ENCODE assay signal across 9 cellular contexts in genomic region chr17:74369221-74369620, GRCh38. TPM values are rescaled to one million over a fixed set of nuclear protein-coding genes. Genes with fewer than 3 reads are reported as not detected.
DNase-seq lines count a peak whose midpoint lies in the region; ATAC-seq and TF ChIP-seq lines count a peak whose summit lies in the region.
"Had no signal": no experiment of that assay in that cellular context is flagged by ENCODE, and none has a peak within 500 bp of the region (broad histone marks: within the 10 kb centered on the region; RNA-seq: fewer than 3 reads in every experiment).

No MANE protein-coding gene starts in this region.

- peak overlapping the region; percentile 25 for H2BK120ac ChIP-seq in neuronal stem cell (ENCODE audit: low read depth, low read length)

- BruUV-seq in OCI-LY7 (replicated peaks; lab: Mats Ljungman, UMichigan), result no TSS peak

- H2AFZ ChIP-seq in OCI-LY7 (ENCODE audit: low read length) (no peak overlapping the region), neuronal stem cell (ENCODE audit: low read length) (peak overlapping the region; percentile 43)

- peak overlapping the region; percentile 49 for H4K91ac ChIP-seq in neuronal stem cell (ENCODE audit: low read depth, low read length, poor library complexity)

- no peak overlapping the region for H3K4ac ChIP-seq in neuronal stem cell (ENCODE audit: low read length)

- H2BK12ac ChIP-seq in neuronal stem cell (ENCODE audit: low read length), result peak overlapping the region; percentile 18

- no peaks in the 10 kb centered on the region for H3K79me1 ChIP-seq in neuronal stem cell (ENCODE audit: low read depth, low read length)

- H3K36me3 ChIP-seq in BLaER1, result no peaks in the 10 kb centered on the region
- no peaks in the 10 kb centered on the region for H3K36me3 ChIP-seq in OCI-LY7 (ENCODE audit: insufficient read depth, low read length)
- no peaks in the 10 kb centered on the region for H3K36me3 ChIP-seq in neuronal stem cell (replicated peaks in 1 of 2; ENCODE audit: control insufficient read depth in 2 of 2, insufficient read depth in 2 of 2, low read length in 2 of 2)

- peak overlapping the region; percentile 15; the same call in 1 of the 2 replicates for H3K4me3 ChIP-seq in BLaER1
- H3K4me3 ChIP-seq in OCI-LY7 (ENCODE audit: low read depth, low read length, poor library complexity, severe bottlenecking), result no peak overlapping the region
- no peak overlapping the region for H3K4me3 ChIP-seq in neuronal stem cell (ENCODE audit: low read length in 2 of 2)
- no peak overlapping the region for H3K4me3 ChIP-seq in coronary artery

- 0 out of 2 replicates have a peak overlapping the region, but pooled peaks have one; percentile 24 for H3K9ac ChIP-seq in BLaER1
- peak overlapping the region; percentile 47 for H3K9ac ChIP-seq in neuronal stem cell (ENCODE audit: low read depth, low read length, poor library complexity)

- no peaks in the 10 kb centered on the region for H3K79me2 ChIP-seq in OCI-LY7 (ENCODE audit: insufficient read depth, low read depth, low read length)

- H3K27ac Mint-ChIP-seq in activated T-helper 17 cell treated with anti-CD3 and anti-CD28 coated beads, Interleukin-2, amount 50 U/mL, for 72 hours, result peak overlapping the region; percentile 75

- H3K23ac ChIP-seq in neuronal stem cell (ENCODE audit: low read depth, low read length, poor library complexity), result peak overlapping the region; percentile 57

- H3K4me2 ChIP-seq in BLaER1, result peak overlapping the region; percentile 92
- no peak overlapping the region for H3K4me2 ChIP-seq in OCI-LY7 (ENCODE audit: low read length)
- no peak overlapping the region for H3K4me2 ChIP-seq in neuronal stem cell (ENCODE audit: insufficient read depth, low read length, poor library complexity, severe bottlenecking)

- TF ChIP-seq CTCF in OCI-LY7 (conservative IDR thresholded peaks at IDR 0.05; ENCODE audit: low read length) (no peak), coronary artery (IDR thresholded peaks at IDR 0.05) (no peak)

- H3K9me2 ChIP-seq in OCI-LY7 (ENCODE audit: insufficient read depth, low read length), result no peaks in the 10 kb centered on the region

- peaks cover 6% of the 10 kb centered on the region; the same call in 1 of the 2 replicates for H4K20me1 ChIP-seq in BLaER1
- no peaks in the 10 kb centered on the region for H4K20me1 ChIP-seq in OCI-LY7 (ENCODE audit: insufficient read depth, low read length)

- H3K4me1 ChIP-seq in BLaER1 (peaks cover 33% of the 10 kb centered on the region), OCI-LY7 (ENCODE audit: insufficient read depth, low read length, poor library complexity, severe bottlenecking) (peaks cover 6% of the 10 kb centered on the region), neuronal stem cell (ENCODE audit: control insufficient read depth in 2 of 2, insufficient read depth in 1 of 2, low read depth in 1 of 2, low read length in 2 of 2) (peaks cover 9 to 24% of the 10 kb centered on the region in 2 donors)

- no peaks in the 10 kb centered on the region for H3K4me1 Mint-ChIP-seq in activated T-helper 17 cell treated with anti-CD3 and anti-CD28 coated beads, Interleukin-2, amount 50 U/mL, for 72 hours

- peak overlapping the region; percentile 59 for H2BK5ac ChIP-seq in neuronal stem cell (ENCODE audit: low read length)

- no peaks in the 10 kb centered on the region for H3K27me3 ChIP-seq in BLaER1
- H3K27me3 ChIP-seq in neuronal stem cell (ENCODE audit: control insufficient read depth in 3 of 3, insufficient read depth in 3 of 3, low read depth in 1 of 3, low read length in 3 of 3), result peaks cover 0 to 5% (median 0%) of the 10 kb centered on the region in 3 experiments

- no peaks in the 10 kb centered on the region for H3K9me3 ChIP-seq in BLaER1
- no peaks in the 10 kb centered on the region for H3K9me3 ChIP-seq in OCI-LY7 (ENCODE audit: low read length)
- H3K9me3 ChIP-seq in neuronal stem cell (replicated peaks in 1 of 2; ENCODE audit: control insufficient read depth in 2 of 2, insufficient read depth in 1 of 2, low read depth in 1 of 2, low read length in 2 of 2), result peaks cover 0 to 4% of the 10 kb centered on the region in 2 donors

- no peak overlapping the region for H3K14ac ChIP-seq in neuronal stem cell (ENCODE audit: low read length)

- POLR2A ChIA-PET in OCI-LY7 (lab: Charles Lee), result interaction anchor here (0.6 to 1.5 kb wide), 3 partner anchors 24 to 163 kb away, joined by 3 to 5 read pairs (median 5); no protein-coding TSS in a partner anchor

- no CpG with 5 or more reads among the region's 10 CpGs for WGBS in neuronal stem cell (ENCODE audit: extremely low coverage in 2 of 2, insufficient read length in 2 of 2, insufficient replicate concordance in 1 of 2), 2 donors

- H3K27me3 Mint-ChIP-seq in activated T-helper 17 cell treated with anti-CD3 and anti-CD28 coated beads, Interleukin-2, amount 50 U/mL, for 72 hours, result peaks cover 3% of the 10 kb centered on the region

- peak; percentile 55 for ATAC-seq in activated T-helper 17 cell treated with anti-CD3 and anti-CD28 coated beads, Interleukin-2, amount 50 U/mL, for 72 hours (replicated peaks)
- ATAC-seq in GM21576 (IDR thresholded peaks at IDR 0.05; ENCODE audit: unreplicated experiment) (no peak), GM19023 (IDR thresholded peaks at IDR 0.05; ENCODE audit: unreplicated experiment) (no peak)

- peak overlapping the region; percentile 98 for H2AK5ac ChIP-seq in neuronal stem cell (ENCODE audit: low read depth, low read length)

- no peaks in the 10 kb centered on the region for H3K36me3 Mint-ChIP-seq in activated T-helper 17 cell treated with anti-CD3 and anti-CD28 coated beads, Interleukin-2, amount 50 U/mL, for 72 hours (ENCODE audit: low read depth)

- peak overlapping the region; percentile 90 for H3K18ac ChIP-seq in neuronal stem cell (ENCODE audit: low read length)

- peak overlapping the region; percentile 87 for H2BK15ac ChIP-seq in neuronal stem cell (ENCODE audit: low read length)

- peak overlapping the region; percentile 46 for H3K4me3 Mint-ChIP-seq in activated T-helper 17 cell treated with anti-CD3 and anti-CD28 coated beads, Interleukin-2, amount 50 U/mL, for 72 hours

- H3K9me3 Mint-ChIP-seq in activated T-helper 17 cell treated with anti-CD3 and anti-CD28 coated beads, Interleukin-2, amount 50 U/mL, for 72 hours, result no peaks in the 10 kb centered on the region

- H3K27ac ChIP-seq in BLaER1, result 0 out of 2 replicates have a peak overlapping the region, but pooled peaks have one; percentile 18
- H3K27ac ChIP-seq in OCI-LY7 (ENCODE audit: low read depth, low read length, poor library complexity, severe bottlenecking), result no peak overlapping the region
- H3K27ac ChIP-seq in neuronal stem cell (replicated peaks; ENCODE audit: low read length), result no peak overlapping the region
- H3K27ac ChIP-seq in coronary artery, result no peak overlapping the region

- intact Hi-C loops in OCI-LY7 (cut with micrococcal nuclease; ENCODE audit: unreplicated experiment), result no loop called here

- CTCF ChIA-PET in OCI-LY7 (lab: Charles Lee; ENCODE audit: unreplicated experiment), result interaction anchor here (1.5 kb wide), 1 partner anchor 9 kb away, joined by 4 read pairs; no protein-coding TSS in a partner anchor

- DNase-seq in OCI-LY7 (ENCODE audit: low spot score) (peak; percentile 38), neuronal stem cell (ENCODE audit: low spot score) (no peak), SHP77 treated with DMSO at 0.1 percent for 48 hours (lab: John Stamatoyannopoulos, UW) (no peak), coronary artery (ENCODE audit: low spot score) (no peak)

- no peak overlapping the region for H4K8ac ChIP-seq in neuronal stem cell (ENCODE audit: low read depth, low read length)

RNA-seq across cellular contexts. Expression of gene GPR142, which starts 1.9 kb away (rescaled TPM):
- not detected in 2 replicates for total RNA-seq in OCI-LY7 (2014; rRNA removed; shearing (Covaris generic))
- total RNA-seq in OCI-LY7 (2022), result not detected in 2 replicates
- not detected for total RNA-seq in activated T-helper 17 cell treated with anti-CD3 and anti-CD28 coated beads, Interleukin-2, amount 50 U/mL, for 72 hours
- 0.22 TPM for polyA plus RNA-seq in neuronal stem cell (2013, experiment 1 of 2)
- 0.24 TPM for polyA plus RNA-seq in neuronal stem cell (2013, experiment 2 of 2)

RNA-seq across cellular contexts. Expression of gene BTBD17, which starts 7.6 kb away (rescaled TPM):
- not detected in 2 replicates for total RNA-seq in OCI-LY7 (2014; rRNA removed; shearing (Covaris generic))
- total RNA-seq in OCI-LY7 (2022), result not detected in 2 replicates
- total RNA-seq in activated T-helper 17 cell treated with anti-CD3 and anti-CD28 coated beads, Interleukin-2, amount 50 U/mL, for 72 hours, result not detected
- 17.6 TPM for polyA plus RNA-seq in neuronal stem cell (2013, experiment 1 of 2)
- polyA plus RNA-seq in neuronal stem cell (2013, experiment 2 of 2), result 17.1 TPM
- polyA plus RNA-seq: esophagus had no signal

RNA-seq across cellular contexts. Expression of gene KIF19, which starts 43.2 kb away (rescaled TPM):
- total RNA-seq in OCI-LY7 (2014; rRNA removed; shearing (Covaris generic)), result not detected in 2 replicates
- total RNA-seq in OCI-LY7 (2022), result not detected in 2 replicates
- total RNA-seq in activated T-helper 17 cell treated with anti-CD3 and anti-CD28 coated beads, Interleukin-2, amount 50 U/mL, for 72 hours, result under 1 TPM; 0.11 to 0.53 TPM
- polyA plus RNA-seq in neuronal stem cell (2013, experiment 1 of 2), result 0.68 TPM
- polyA plus RNA-seq in neuronal stem cell (2013, experiment 2 of 2), result 0.57 TPM
